In the genomic region with DNA sequence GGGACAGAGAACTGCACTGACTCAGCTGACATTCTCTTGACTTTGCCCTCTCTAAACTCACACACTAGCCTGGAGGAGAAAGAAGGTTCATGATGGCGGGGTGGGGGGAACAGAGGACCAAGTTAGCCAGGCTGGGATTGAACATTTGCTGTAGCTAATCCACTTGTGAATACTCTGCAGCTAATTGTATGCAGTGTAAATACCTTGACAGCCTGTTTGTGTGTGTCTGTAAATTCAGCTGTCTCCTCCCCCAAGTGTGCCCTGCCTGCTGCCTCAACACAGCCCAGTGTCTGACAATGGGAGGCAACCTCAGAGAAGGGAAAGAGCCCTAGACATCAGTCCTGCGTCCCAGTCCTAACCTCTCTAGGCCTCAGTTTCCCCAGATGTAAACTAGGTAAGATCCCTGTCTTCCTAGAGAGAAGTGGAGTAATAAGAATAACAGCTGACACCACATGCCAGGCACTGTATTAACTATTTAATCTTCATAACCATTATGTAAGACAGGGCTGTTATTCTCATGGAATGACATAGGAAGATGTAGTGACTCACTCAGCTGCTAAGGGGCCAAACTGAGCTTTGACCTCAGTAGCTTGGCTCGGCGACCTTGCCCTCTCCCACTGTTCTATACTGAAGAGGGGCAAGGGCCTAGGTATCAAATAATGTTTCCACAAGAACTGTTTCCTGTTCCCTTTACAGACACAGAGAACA, we compare ENCODE assay signal across 1 cellular context.
TF ChIP-seq lines count a peak whose summit lies in the region.

No MANE protein-coding gene starts in this region.

TF ChIP-seq in HepG2, 621 proteins besides CTCF, POLR2A, EP300 and RAD21 (continued from another document):
- TF ChIP-seq, protein P1, sequence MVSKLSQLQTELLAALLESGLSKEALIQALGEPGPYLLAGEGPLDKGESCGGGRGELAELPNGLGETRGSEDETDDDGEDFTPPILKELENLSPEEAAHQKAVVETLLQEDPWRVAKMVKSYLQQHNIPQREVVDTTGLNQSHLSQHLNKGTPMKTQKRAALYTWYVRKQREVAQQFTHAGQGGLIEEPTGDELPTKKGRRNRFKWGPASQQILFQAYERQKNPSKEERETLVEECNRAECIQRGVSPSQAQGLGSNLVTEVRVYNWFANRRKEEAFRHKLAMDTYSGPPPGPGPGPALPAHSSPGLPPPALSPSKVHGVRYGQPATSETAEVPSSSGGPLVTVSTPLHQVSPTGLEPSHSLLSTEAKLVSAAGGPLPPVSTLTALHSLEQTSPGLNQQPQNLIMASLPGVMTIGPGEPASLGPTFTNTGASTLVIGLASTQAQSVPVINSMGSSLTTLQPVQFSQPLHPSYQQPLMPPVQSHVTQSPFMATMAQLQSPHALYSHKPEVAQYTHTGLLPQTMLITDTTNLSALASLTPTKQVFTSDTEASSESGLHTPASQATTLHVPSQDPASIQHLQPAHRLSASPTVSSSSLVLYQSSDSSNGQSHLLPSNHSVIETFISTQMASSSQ (IDR thresholded peaks at IDR 0.05; ENCODE audit: low read depth) = 0 out of 2 replicates have a peak, but pooled peaks have one; percentile 12
- TF ChIP-seq, protein P1 (CRISPR knock-in tag; IDR thresholded peaks at IDR 0.05; ENCODE audit: borderline replicate concordance) = no peak
- TF ChIP-seq, protein P2, sequence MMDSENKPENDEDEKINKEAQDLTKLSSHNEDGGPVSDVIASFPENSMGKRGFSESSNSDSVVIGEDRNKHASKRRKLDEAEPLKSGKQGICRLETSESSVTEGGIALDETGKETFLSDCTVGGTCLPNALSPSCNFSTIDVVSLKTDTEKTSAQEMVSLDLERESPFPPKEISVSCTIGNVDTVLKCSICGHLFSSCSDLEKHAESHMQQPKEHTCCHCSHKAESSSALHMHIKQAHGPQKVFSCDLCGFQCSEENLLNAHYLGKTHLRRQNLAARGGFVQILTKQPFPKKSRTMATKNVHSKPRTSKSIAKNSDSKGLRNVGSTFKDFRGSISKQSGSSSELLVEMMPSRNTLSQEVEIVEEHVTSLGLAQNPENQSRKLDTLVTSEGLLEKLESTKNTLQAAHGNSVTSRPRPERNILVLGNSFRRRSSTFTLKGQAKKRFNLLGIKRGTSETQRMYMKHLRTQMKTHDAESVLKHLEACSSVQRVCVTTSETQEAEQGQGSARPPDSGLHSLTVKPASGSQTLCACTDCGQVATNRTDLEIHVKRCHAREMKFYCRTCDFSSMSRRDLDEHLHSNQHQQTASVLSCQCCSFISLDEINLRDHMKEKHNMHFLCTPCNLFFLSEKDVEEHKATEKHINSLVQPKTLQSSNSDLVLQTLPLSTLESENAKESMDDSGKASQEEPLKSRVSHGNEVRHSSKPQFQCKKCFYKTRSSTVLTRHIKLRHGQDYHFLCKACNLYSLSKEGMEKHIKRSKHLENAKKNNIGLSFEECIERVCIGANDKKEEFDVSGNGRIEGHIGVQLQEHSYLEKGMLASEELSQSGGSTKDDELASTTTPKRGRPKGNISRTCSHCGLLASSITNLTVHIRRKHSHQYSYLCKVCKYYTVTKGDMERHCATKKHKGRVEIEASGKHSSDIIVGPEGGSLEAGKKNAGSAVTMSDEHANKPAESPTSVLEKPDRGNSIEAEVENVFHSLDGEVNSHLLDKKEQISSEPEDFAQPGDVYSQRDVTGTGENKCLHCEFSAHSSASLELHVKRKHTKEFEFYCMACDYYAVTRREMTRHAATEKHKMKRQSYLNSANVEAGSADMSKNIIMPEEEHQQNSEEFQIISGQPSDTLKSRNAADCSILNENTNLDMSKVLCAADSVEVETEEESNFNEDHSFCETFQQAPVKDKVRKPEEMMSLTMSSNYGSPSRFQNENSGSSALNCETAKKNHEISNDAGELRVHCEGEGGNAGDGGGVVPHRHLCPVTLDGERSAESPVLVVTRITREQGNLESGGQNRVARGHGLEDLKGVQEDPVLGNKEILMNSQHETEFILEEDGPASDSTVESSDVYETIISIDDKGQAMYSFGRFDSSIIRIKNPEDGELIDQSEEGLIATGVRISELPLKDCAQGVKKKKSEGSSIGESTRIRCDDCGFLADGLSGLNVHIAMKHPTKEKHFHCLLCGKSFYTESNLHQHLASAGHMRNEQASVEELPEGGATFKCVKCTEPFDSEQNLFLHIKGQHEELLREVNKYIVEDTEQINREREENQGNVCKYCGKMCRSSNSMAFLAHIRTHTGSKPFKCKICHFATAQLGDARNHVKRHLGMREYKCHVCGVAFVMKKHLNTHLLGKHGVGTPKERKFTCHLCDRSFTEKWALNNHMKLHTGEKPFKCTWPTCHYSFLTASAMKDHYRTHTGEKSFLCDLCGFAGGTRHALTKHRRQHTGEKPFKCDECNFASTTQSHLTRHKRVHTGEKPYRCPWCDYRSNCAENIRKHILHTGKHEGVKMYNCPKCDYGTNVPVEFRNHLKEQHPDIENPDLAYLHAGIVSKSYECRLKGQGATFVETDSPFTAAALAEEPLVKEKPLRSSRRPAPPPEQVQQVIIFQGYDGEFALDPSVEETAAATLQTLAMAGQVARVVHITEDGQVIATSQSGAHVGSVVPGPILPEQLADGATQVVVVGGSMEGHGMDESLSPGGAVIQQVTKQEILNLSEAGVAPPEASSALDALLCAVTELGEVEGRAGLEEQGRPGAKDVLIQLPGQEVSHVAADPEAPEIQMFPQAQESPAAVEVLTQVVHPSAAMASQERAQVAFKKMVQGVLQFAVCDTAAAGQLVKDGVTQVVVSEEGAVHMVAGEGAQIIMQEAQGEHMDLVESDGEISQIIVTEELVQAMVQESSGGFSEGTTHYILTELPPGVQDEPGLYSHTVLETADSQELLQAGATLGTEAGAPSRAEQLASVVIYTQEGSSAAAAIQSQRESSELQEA (CRISPR knock-in tag; IDR thresholded peaks at IDR 0.05; ENCODE audit: not compliant biosample characterization) = no peak
- TF ChIP-seq ZNF652 (CRISPR knock-in tag; IDR thresholded peaks at IDR 0.05; ENCODE audit: borderline replicate concordance, low read depth) (peak; percentile 88), RARA (CRISPR knock-in tag; IDR thresholded peaks at IDR 0.05) (peak; percentile 51), POLR2AphosphoS2 (IDR thresholded peaks at IDR 0.05; ENCODE audit: low read depth, low read length) (no peak), SALL1 (CRISPR knock-in tag; IDR thresholded peaks at IDR 0.05) (peak; percentile 76), ZNF589 (CRISPR knock-in tag; conservative IDR thresholded peaks at IDR 0.05) (0 out of 2 replicates have a peak, but pooled peaks have one; percentile 40), TEAD3 (CRISPR knock-in tag; optimal IDR thresholded peaks at IDR 0.05; ENCODE audit: borderline replicate concordance) (peak; percentile 65), ZMAT3 (CRISPR knock-in tag; conservative IDR thresholded peaks at IDR 0.05) (no peak), FOSL2 (CRISPR knock-in tag; IDR thresholded peaks at IDR 0.05) (peak; percentile 90)
- TF ChIP-seq, protein P3, sequence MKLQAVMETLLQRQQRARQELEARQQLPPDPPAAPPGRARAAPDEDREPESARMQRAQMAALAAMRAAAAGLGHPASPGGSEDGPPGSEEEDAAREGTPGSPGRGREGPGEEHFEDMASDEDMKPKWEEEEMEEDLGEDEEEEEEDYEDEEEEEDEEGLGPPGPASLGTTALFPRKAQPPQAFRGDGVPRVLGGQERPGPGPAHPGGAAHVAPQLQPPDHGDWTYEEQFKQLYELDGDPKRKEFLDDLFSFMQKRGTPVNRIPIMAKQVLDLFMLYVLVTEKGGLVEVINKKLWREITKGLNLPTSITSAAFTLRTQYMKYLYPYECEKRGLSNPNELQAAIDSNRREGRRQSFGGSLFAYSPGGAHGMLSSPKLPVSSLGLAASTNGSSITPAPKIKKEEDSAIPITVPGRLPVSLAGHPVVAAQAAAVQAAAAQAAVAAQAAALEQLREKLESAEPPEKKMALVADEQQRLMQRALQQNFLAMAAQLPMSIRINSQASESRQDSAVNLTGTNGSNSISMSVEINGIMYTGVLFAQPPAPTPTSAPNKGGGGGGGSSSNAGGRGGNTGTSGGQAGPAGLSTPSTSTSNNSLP (IDR thresholded peaks at IDR 0.05; ENCODE audit: low read depth, low read length) = 0 out of 2 replicates have a peak, but pooled peaks have one; percentile 22
